ENCODE assay signal across 9 cellular contexts in the genomic region with DNA sequence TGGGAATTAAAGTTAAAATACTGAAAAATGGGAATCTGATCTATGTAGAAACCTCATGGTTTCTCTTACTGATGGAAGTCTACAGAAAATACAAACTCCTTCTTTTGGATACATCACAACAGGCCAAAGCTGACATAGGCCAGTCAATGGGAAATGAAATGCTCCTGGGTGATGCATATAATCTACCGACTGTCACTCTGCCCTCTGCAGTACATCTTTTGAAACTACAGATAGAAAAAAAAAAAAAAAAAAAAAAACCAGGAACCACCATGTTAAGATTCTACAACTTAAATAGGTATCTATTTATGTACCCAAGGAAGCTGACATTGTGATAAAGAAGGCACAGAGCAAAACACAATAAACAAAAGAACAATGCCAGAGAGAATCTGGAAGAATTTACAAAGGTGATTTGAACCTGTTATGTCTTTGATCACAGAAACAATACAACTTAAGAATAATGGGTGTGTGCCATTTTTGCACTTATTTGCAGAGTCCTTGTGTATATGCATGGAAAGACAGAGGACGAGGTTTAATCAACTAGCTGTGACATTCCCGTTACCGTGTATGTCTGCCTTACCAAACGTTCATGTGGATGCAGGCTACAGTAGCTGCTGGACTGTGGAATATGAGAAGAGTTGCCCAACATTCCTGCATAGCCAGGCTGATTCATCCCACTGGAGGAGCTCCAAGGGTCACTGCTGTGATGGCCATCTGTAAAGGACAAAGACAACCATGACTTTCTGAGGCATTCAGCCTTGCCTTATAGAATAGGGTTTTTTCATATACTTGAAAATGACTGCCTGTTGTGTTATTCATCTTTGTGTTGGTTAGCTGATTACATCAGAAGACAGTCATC.
A peak's percentile ranks its signal among the peaks of the same experiment; 100 is the strongest.
DNase-seq lines count a peak whose midpoint lies in the region; ATAC-seq, FAIRE-seq and TF ChIP-seq lines count a peak whose summit lies in the region.
"Had no signal": no experiment of that assay in that cellular context is flagged by ENCODE, and none has a peak within 500 bp of the region (broad histone marks: within the 10 kb centered on the region; RNA-seq: fewer than 3 reads in every experiment).

No MANE protein-coding gene starts in this region.

- TF ChIP-seq RAD21 in A549 (conservative IDR thresholded peaks at IDR 0.05 in 1 of 2, IDR thresholded peaks at IDR 0.05 in 1 of 2) (no peak), HCT116 (IDR thresholded peaks at IDR 0.05; ENCODE audit: low read depth) (no peak)

- CTCF ChIA-PET in A549 (lab: Yijun Ruan, JAX), result interaction anchor here (0.8 to 1.5 kb wide), 5 partner anchors 8 to 61 kb away, joined by 3 to 7 read pairs (median 3); no protein-coding TSS in a partner anchor
- CTCF ChIA-PET in HCT116 (lab: Charles Lee), result interaction anchor here (1.0 kb wide), 1 partner anchor 41 kb away, joined by 3 read pairs; no protein-coding TSS in a partner anchor

- WGBS in A549 (ENCODE audit: missing lambda C conversion rate), result 6% methylated on average over 5 of the region's 5 CpGs
- WGBS in hepatocyte (ENCODE audit: low lambda C conversion rate, missing lambda C conversion rate), result 74% methylated on average over 5 of the region's 5 CpGs
- WGBS in upper lobe of left lung, 2 donors, result 59 to 80% methylated on average over 5 of the region's 5 CpGs

- no TSS peak for BruUV-seq in HCT116 (replicated peaks; lab: Mats Ljungman, UMichigan)

- H3K4me2 ChIP-seq in A549 (peak overlapping the region; percentile 60), HCT116 (ENCODE audit: low read length) (no peak overlapping the region), hepatocyte (no peak overlapping the region)

- H3K4me3 ChIP-seq in A549, result no peak overlapping the region
- H3K4me3 ChIP-seq in HCT116 (replicated peaks in 1 of 2; ENCODE audit: low read depth in 1 of 2, low read length in 2 of 2), result no peak overlapping the region
- no peak overlapping the region for H3K4me3 ChIP-seq in hepatocyte
- H3K4me3 ChIP-seq in upper lobe of left lung, result no peak overlapping the region

- H3K27ac Mint-ChIP-seq in immature natural killer cell, result no peak overlapping the region
- no peak overlapping the region for H3K27ac Mint-ChIP-seq in stimulated activated effector memory CD8-positive, alpha-beta T cell treated with anti-CD3 and anti-CD28 coated beads, Interleukin-12 subunit alpha, Interleukin-12 subunit beta, amount 100 ng/mL, for 72 hours

- H3K9me3 ChIP-seq in A549 (no peaks in the 10 kb centered on the region), HCT116 (ENCODE audit: control insufficient read depth in 1 of 2, insufficient read depth in 1 of 2, low read depth in 1 of 2, low read length in 2 of 2) (no peaks in the 10 kb centered on the region), hepatocyte (ENCODE audit: low read depth) (no peaks in the 10 kb centered on the region), upper lobe of left lung (no peaks in the 10 kb centered on the region)

- no peaks in the 10 kb centered on the region for H3K9me2 ChIP-seq in HCT116 (ENCODE audit: insufficient read depth)
- no peaks in the 10 kb centered on the region for H3K9me2 ChIP-seq in hepatocyte (replicated peaks; ENCODE audit: insufficient read depth)

- H3K36me3 Mint-ChIP-seq in immature natural killer cell, result peaks cover 0 to 15% (median 0%) of the 10 kb centered on the region in 3 donors
- no peaks in the 10 kb centered on the region for H3K36me3 Mint-ChIP-seq in stimulated activated effector memory CD8-positive, alpha-beta T cell treated with anti-CD3 and anti-CD28 coated beads, Interleukin-12 subunit alpha, Interleukin-12 subunit beta, amount 100 ng/mL, for 72 hours

- DNase-seq in A549 (ENCODE audit: low read depth in 1 of 2, low spot score in 1 of 2) (peak in 1 of 2 experiments; percentile 23), HCT116 (ENCODE audit: low read depth, low spot score) (no peak), left cardiac atrium (peak; percentile 30), hepatocyte (ENCODE audit: low spot score) (no peak), upper lobe of left lung (no peak), immature natural killer cell (no peak)
- no peak for DNase-seq in stimulated activated effector memory CD8-positive, alpha-beta T cell treated with anti-CD3 and anti-CD28 coated beads, Interleukin-12 subunit alpha, Interleukin-12 subunit beta, amount 100 ng/mL, for 72 hours (ENCODE audit: low spot score in 2 of 2)
- DNase-seq: DND-41 had no signal

- peaks cover 0 to 2% (median 0%) of the 10 kb centered on the region in 6 donors for H3K9me3 Mint-ChIP-seq in immature natural killer cell
- H3K9me3 Mint-ChIP-seq in stimulated activated effector memory CD8-positive, alpha-beta T cell treated with anti-CD3 and anti-CD28 coated beads, Interleukin-12 subunit alpha, Interleukin-12 subunit beta, amount 100 ng/mL, for 72 hours, result no peaks in the 10 kb centered on the region

- H3K27ac ChIP-seq in A549 (no peak overlapping the region), HCT116 (ENCODE audit: low read depth, low read length) (no peak overlapping the region), hepatocyte (no peak overlapping the region), upper lobe of left lung (no peak overlapping the region)

- ATAC-seq in A549, result peak; percentile 66 to 73; a peak in 5 of 6 replicates
- no peak for ATAC-seq in HCT116
- peak; percentile 95 for ATAC-seq in SK-N-SH treated with all-trans-retinoic acid at 6 μM for 48 hours
- peak; percentile 57 to 61 for ATAC-seq in left cardiac atrium
- ATAC-seq in upper lobe of left lung (ENCODE audit: low FRiP score in 2 of 2), result no peak
- no peak for ATAC-seq in stimulated activated effector memory CD8-positive, alpha-beta T cell treated with anti-CD3 and anti-CD28 coated beads, Interleukin-12 subunit alpha, Interleukin-12 subunit beta, amount 100 ng/mL, for 72 hours

- no peak overlapping the region for H3K4me3 Mint-ChIP-seq in immature natural killer cell
- H3K4me3 Mint-ChIP-seq in stimulated activated effector memory CD8-positive, alpha-beta T cell treated with anti-CD3 and anti-CD28 coated beads, Interleukin-12 subunit alpha, Interleukin-12 subunit beta, amount 100 ng/mL, for 72 hours, result no peak overlapping the region

- no peak for FAIRE-seq in A549 (lab: Jason Lieb, UNC)

- H3K4me1 ChIP-seq in A549, result peaks cover 6% of the 10 kb centered on the region; the same call in 1 of the 3 replicates
- no peaks in the 10 kb centered on the region for H3K4me1 ChIP-seq in HCT116 (ENCODE audit: control insufficient read depth in 1 of 2, insufficient read depth in 2 of 2, low read length in 2 of 2)
- H3K4me1 ChIP-seq in hepatocyte (ENCODE audit: insufficient read depth), result no peaks in the 10 kb centered on the region
- peaks cover 0 to 3% (median 0%) of the 10 kb centered on the region in 4 donors for H3K4me1 ChIP-seq in upper lobe of left lung

- H3K27me3 ChIP-seq in HCT116 (ENCODE audit: insufficient read depth, low read length), result no peaks in the 10 kb centered on the region
- H3K27me3 ChIP-seq in hepatocyte, result no peaks in the 10 kb centered on the region
- H3K27me3 ChIP-seq in upper lobe of left lung, result no peaks in the 10 kb centered on the region

- H4K20me1 ChIP-seq in HCT116 (ENCODE audit: insufficient read depth) (no peaks in the 10 kb centered on the region), hepatocyte (ENCODE audit: insufficient read depth, poor library complexity, severe bottlenecking) (no peaks in the 10 kb centered on the region)

- H3K36me3 ChIP-seq in HCT116 (ENCODE audit: control insufficient read depth in 1 of 2, insufficient read depth in 2 of 2, low read length in 2 of 2) (no peaks in the 10 kb centered on the region), hepatocyte (replicated peaks; ENCODE audit: insufficient read depth, low read depth) (no peaks in the 10 kb centered on the region), upper lobe of left lung (peaks cover 0 to 40% (median 0%) of the 10 kb centered on the region in 4 donors)

- TF ChIP-seq EP300 in A549 (IDR thresholded peaks at IDR 0.05) (no peak), upper lobe of left lung (IDR thresholded peaks at IDR 0.05) (no peak)

- POLR2A ChIA-PET in A549 (lab: Yijun Ruan, JAX), result no interaction called here
- POLR2A ChIA-PET in HCT116 (lab: Charles Lee), result no interaction called here

- RAD21 ChIA-PET in HCT116 (lab: Charles Lee; ENCODE audit: low non-redundant PET in 1 of 2, low total read pairs in 2 of 2, uncharacterized antibody in 2 of 2, unreplicated experiment in 2 of 2), result interaction anchor here in 1 of 2 experiments (0.6 kb wide), 1 partner anchor 34 kb away, joined by 4 read pairs; no protein-coding TSS in a partner anchor

- H3K4me1 Mint-ChIP-seq in immature natural killer cell, result no peaks in the 10 kb centered on the region
- H3K4me1 Mint-ChIP-seq in stimulated activated effector memory CD8-positive, alpha-beta T cell treated with anti-CD3 and anti-CD28 coated beads, Interleukin-12 subunit alpha, Interleukin-12 subunit beta, amount 100 ng/mL, for 72 hours, result no peaks in the 10 kb centered on the region

- intact Hi-C loops in HCT116 (cut with micrococcal nuclease) (loop anchor here (1.0 kb wide), 1 partner anchor 41 kb away; no protein-coding TSS in a partner anchor), left cardiac atrium (cut with DNase I) (no loop called here)

- H3K27me3 Mint-ChIP-seq in immature natural killer cell (ENCODE audit: low read depth in 3 of 3), result no peaks in the 10 kb centered on the region

- no peaks in the 10 kb centered on the region for H3K79me2 ChIP-seq in HCT116 (ENCODE audit: insufficient read depth, low read length)
- H3K79me2 ChIP-seq in hepatocyte, result peaks cover 5% of the 10 kb centered on the region

- TF ChIP-seq POLR2A in A549 (IDR thresholded peaks at IDR 0.05; ENCODE audit: low read length) (no peak), HCT116 (IDR thresholded peaks at IDR 0.05; ENCODE audit: borderline replicate concordance, extremely low read depth, insufficient read depth, insufficient read length) (no peak), upper lobe of left lung (IDR thresholded peaks at IDR 0.05) (no peak)

- no peak overlapping the region for H2AFZ ChIP-seq in HCT116 (ENCODE audit: low read depth, low read length, poor library complexity, severe bottlenecking)
- H2AFZ ChIP-seq in hepatocyte, result no peak overlapping the region

- no peak overlapping the region for H3K9ac ChIP-seq in HCT116 (ENCODE audit: low read length)

- TF ChIP-seq CTCF in A549 (IDR thresholded peaks at IDR 0.05), result no peak; the same call in 1 of the 3 replicates
- TF ChIP-seq CTCF in HCT116 (IDR thresholded peaks at IDR 0.05 in 2 of 3, conservative IDR thresholded peaks at IDR 0.05 in 1 of 3; ENCODE audit: borderline replicate concordance in 1 of 3, insufficient read depth in 1 of 3, low read depth in 2 of 3, low read length in 2 of 3), result peak in 2 of 3 experiments; percentile 10 to 46; a peak in 2 of 6 replicates
- no peak for TF ChIP-seq CTCF in hepatocyte (IDR thresholded peaks at IDR 0.05; ENCODE audit: poor library complexity)
- TF ChIP-seq CTCF in upper lobe of left lung (IDR thresholded peaks at IDR 0.05), result no peak

TF ChIP-seq in A549, 52 proteins besides CTCF, POLR2A, EP300 and RAD21 (continues in another document):
- TF ChIP-seq CBX2 (IDR thresholded peaks at IDR 0.05; ENCODE audit: borderline replicate concordance, low read depth), result no peak

TF ChIP-seq in HCT116, 20 proteins besides CTCF, POLR2A, EP300 and RAD21 (continues in another document):
- TF ChIP-seq SP1 (IDR thresholded peaks at IDR 0.05; ENCODE audit: low read depth), result no peak
- TF ChIP-seq POLR2AphosphoS5 (IDR thresholded peaks at IDR 0.05; ENCODE audit: low read depth, low read length), result no peak

TF ChIP-seq in SK-N-SH treated with all-trans-retinoic acid at 6 μM for 48 hours, 23 proteins besides CTCF, POLR2A, EP300 and RAD21 (continues in another document):
- TF ChIP-seq ISL1 (CRISPR knock-in tag; IDR thresholded peaks at IDR 0.05), result no peak

Comparison
In these comparisons a context has a peak if more than half of its experiments do, and no peak if none do; other contexts are left out.
1. ATAC-seq: peak in A549 (2 of 2), SK-N-SH treated with all-trans-retinoic acid at 6 μM for 48 hours (single experiment) and left cardiac atrium (2 of 2); none in HCT116 (single experiment), upper lobe of left lung (0 of 2) and stimulated activated effector memory CD8-positive, alpha-beta T cell treated with anti-CD3 and anti-CD28 coated beads, Interleukin-12 subunit alpha, Interleukin-12 subunit beta, amount 100 ng/mL, for 72 hours (single experiment).
2. CTCF ChIP-seq: peak in HCT116 (2 of 3); none in A549 (single experiment), hepatocyte (single experiment) and upper lobe of left lung (0 of 6).
3. Of the 6 proteins assayed by ChIP-seq in both A549 and HCT116: peak only in A549: CEBPB; only in HCT116: CTCF; in both: none; in neither: 4.